In the genomic region with DNA sequence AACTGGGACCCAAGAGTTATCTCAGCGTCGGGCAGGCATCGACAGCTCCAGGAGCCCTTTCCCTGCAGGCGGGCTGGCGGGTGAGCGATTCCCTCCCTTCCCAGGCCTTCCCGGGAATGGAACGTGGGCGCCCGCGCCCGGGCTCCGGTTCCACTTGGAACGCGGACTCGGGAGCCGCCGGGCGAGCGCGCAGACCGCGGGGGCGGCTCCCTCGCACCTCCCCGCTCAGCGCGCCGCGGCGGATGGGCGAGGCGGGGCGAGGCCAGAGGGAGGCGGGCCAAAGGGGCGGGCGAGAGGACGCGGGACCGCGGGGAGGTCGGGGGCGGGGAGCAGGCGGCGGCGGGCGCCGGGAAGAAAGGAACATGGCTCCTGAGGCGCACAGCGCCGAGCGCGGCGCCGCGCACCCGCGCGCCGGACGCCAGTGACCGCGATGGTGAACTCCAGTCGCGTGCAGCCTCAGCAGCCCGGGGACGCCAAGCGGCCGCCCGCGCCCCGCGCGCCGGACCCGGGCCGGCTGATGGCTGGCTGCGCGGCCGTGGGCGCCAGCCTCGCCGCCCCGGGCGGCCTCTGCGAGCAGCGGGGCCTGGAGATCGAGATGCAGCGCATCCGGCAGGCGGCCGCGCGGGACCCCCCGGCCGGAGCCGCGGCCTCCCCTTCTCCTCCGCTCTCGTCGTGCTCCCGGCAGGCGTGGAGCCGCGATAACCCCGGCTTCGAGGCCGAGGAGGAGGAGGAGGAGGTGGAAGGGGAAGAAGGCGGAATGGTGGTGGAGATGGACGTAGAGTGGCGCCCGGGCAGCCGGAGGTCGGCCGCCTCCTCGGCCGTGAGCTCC, we compare ENCODE assay signal across 1 cellular context.
TF ChIP-seq lines count a peak whose summit lies in the region.

A gene (plus strand): TSS at position 332 of the 829 bp plus-strand sequence. CDS start 99 bp downstream, at position 431.

TF ChIP-seq in IMR-90, 13 proteins besides CTCF, POLR2A, EP300 and RAD21:
- TF ChIP-seq CHD1 (IDR thresholded peaks at IDR 0.05; ENCODE audit: low read depth, low read length) (no peak), BHLHE40 (IDR thresholded peaks at IDR 0.05; ENCODE audit: low read depth, low read length) (peak; percentile 55; the same call in 1 of the 2 replicates), MAZ (IDR thresholded peaks at IDR 0.05; ENCODE audit: borderline replicate concordance, low read depth, low read length) (peak; percentile 64)
